Comparison of ENCODE assay signal across 8 cellular contexts in genomic region chr12:57430117-57430930, GRCh38. TPM values are rescaled to one million over a fixed set of nuclear protein-coding genes. Genes with fewer than 3 reads are reported as not detected.
DNase-seq lines count a peak whose midpoint lies in the region; ATAC-seq and TF ChIP-seq lines count a peak whose summit lies in the region.

No MANE protein-coding gene starts in this region.

- no peak for TF ChIP-seq CTCF in HCT116 (IDR thresholded peaks at IDR 0.05 in 2 of 3, conservative IDR thresholded peaks at IDR 0.05 in 1 of 3; ENCODE audit: borderline replicate concordance in 1 of 3, insufficient read depth in 1 of 3, low read depth in 2 of 3, low read length in 2 of 3)
- TF ChIP-seq CTCF in neural cell (IDR thresholded peaks at IDR 0.05; ENCODE audit: poor library complexity, severe bottlenecking), result no peak

- BruUV-seq in HCT116 (replicated peaks; lab: Mats Ljungman, UMichigan), result no TSS peak

- no peaks in the 10 kb centered on the region for H3F3A ChIP-seq in neural cell (ENCODE audit: insufficient read depth, low read length, poor library complexity, severe bottlenecking)

- no peaks in the 10 kb centered on the region for H3K27me3 ChIP-seq in HCT116 (ENCODE audit: insufficient read depth, low read length)
- H3K27me3 ChIP-seq in MG63, result no peaks in the 10 kb centered on the region
- no peaks in the 10 kb centered on the region for H3K27me3 ChIP-seq in neural cell (ENCODE audit: insufficient read depth, low read depth, low read length)

- H3K79me2 ChIP-seq in HCT116 (ENCODE audit: insufficient read depth, low read length) (peaks cover 18% of the 10 kb centered on the region), neural cell (replicated peaks; ENCODE audit: insufficient read depth, low read length) (peaks cover 18% of the 10 kb centered on the region)

- no peaks in the 10 kb centered on the region for H3K9me3 ChIP-seq in HCT116 (ENCODE audit: control insufficient read depth in 1 of 2, insufficient read depth in 1 of 2, low read depth in 1 of 2, low read length in 2 of 2)
- H3K9me3 ChIP-seq in MG63, result no peaks in the 10 kb centered on the region
- H3K9me3 ChIP-seq in neural cell (ENCODE audit: low read length), result no peaks in the 10 kb centered on the region

- peak; percentile 74 for ATAC-seq in HCT116

- H3K9me2 ChIP-seq in HCT116 (ENCODE audit: insufficient read depth) (no peaks in the 10 kb centered on the region), neural cell (ENCODE audit: insufficient read depth, low read length) (no peaks in the 10 kb centered on the region)

- DNase-seq in activated CD8-positive, alpha-beta memory T cell treated with anti-CD3 and anti-CD28 coated beads for 24 hours, result peak; percentile 83
- no peak for DNase-seq in activated CD8-positive, alpha-beta memory T cell treated with anti-CD3 and anti-CD28 coated beads, Interleukin-2, amount 50 U/mL, for 4 hours
- DNase-seq in HCT116 (ENCODE audit: low read depth, low spot score) (no peak), MG63 (peak; percentile 75), fibroblast of gingiva (ENCODE audit: low read depth) (peak; percentile 14), glomerular visceral epithelial cell (ENCODE audit: extremely low spot score) (no peak)
- peak; percentile 27 to 37 for DNase-seq in activated CD4-positive, alpha-beta T cell treated with anti-CD3 and anti-CD28 coated beads, Interleukin-2, amount 50 U/mL, for 4 hours

- RAD21 ChIA-PET in HCT116 (lab: Charles Lee; ENCODE audit: low non-redundant PET in 1 of 2, low total read pairs in 2 of 2, uncharacterized antibody in 2 of 2, unreplicated experiment in 2 of 2), result no interaction called here

- peak overlapping the region; percentile 75 for H3K27ac ChIP-seq in HCT116 (ENCODE audit: low read depth, low read length)
- H3K27ac ChIP-seq in neural cell (ENCODE audit: low read length), result peak overlapping the region; percentile 72

- H3K36me3 ChIP-seq in HCT116 (ENCODE audit: control insufficient read depth in 1 of 2, insufficient read depth in 2 of 2, low read length in 2 of 2) (no peaks in the 10 kb centered on the region), MG63 (peaks cover 2% of the 10 kb centered on the region; the same call in 1 of the 2 replicates), neural cell (ENCODE audit: insufficient read depth, low read length) (no peaks in the 10 kb centered on the region)

- TF ChIP-seq EP300 in neural cell (conservative IDR thresholded peaks at IDR 0.05; ENCODE audit: poor library complexity, severe bottlenecking), result no peak

- peak overlapping the region; percentile 72 to 85 for H3K4me3 ChIP-seq in HCT116 (replicated peaks in 1 of 2; ENCODE audit: low read depth in 1 of 2, low read length in 2 of 2)
- H3K4me3 ChIP-seq in MG63, result peak overlapping the region; percentile 64
- H3K4me3 ChIP-seq in neural cell (ENCODE audit: low read length), result peak overlapping the region; percentile 68

- POLR2A ChIA-PET in HCT116 (lab: Charles Lee), result interaction anchor here (0.8 kb wide), 1 partner anchor 23 kb away, joined by 3 read pairs; no protein-coding TSS in a partner anchor

- peaks cover 4 to 19% of the 10 kb centered on the region in 2 experiments; a peak in 3 of 4 replicates for H3K4me1 ChIP-seq in HCT116 (ENCODE audit: control insufficient read depth in 1 of 2, insufficient read depth in 2 of 2, low read length in 2 of 2)

- no peak for TF ChIP-seq POLR2A in HCT116 (IDR thresholded peaks at IDR 0.05; ENCODE audit: borderline replicate concordance, extremely low read depth, insufficient read depth, insufficient read length)

- H2AFZ ChIP-seq in HCT116 (ENCODE audit: low read depth, low read length, poor library complexity, severe bottlenecking), result no peak overlapping the region
- H2AFZ ChIP-seq in neural cell (ENCODE audit: low read depth, low read length), result peak overlapping the region; percentile 56

- intact Hi-C loops in HCT116 (cut with micrococcal nuclease), result no loop called here

- CTCF ChIA-PET in HCT116 (lab: Charles Lee), result no interaction called here

- H3K9ac ChIP-seq in HCT116 (ENCODE audit: low read length) (peak overlapping the region; percentile 88), neural cell (ENCODE audit: low read length) (peak overlapping the region; percentile 77)

- H4K20me1 ChIP-seq in HCT116 (ENCODE audit: insufficient read depth), result no peaks in the 10 kb centered on the region
- no peaks in the 10 kb centered on the region for H4K20me1 ChIP-seq in neural cell (ENCODE audit: insufficient read depth)

- peak overlapping the region; percentile 89 for H3K4me2 ChIP-seq in HCT116 (ENCODE audit: low read length)
- peak overlapping the region; percentile 79 for H3K4me2 ChIP-seq in neural cell (ENCODE audit: low read length)

- TF ChIP-seq RAD21 in HCT116 (IDR thresholded peaks at IDR 0.05; ENCODE audit: low read depth) (no peak), neural cell (conservative IDR thresholded peaks at IDR 0.05) (no peak)

TF ChIP-seq in HCT116, 20 proteins besides CTCF, POLR2A, EP300 and RAD21:
- TF ChIP-seq JUND (IDR thresholded peaks at IDR 0.05) (no peak), ZBTB33 (IDR thresholded peaks at IDR 0.05; ENCODE audit: extremely low read depth, insufficient replicate concordance, low read length) (no peak), ZFX (IDR thresholded peaks at IDR 0.05) (peak; percentile 91)
TF ChIP-seq in HCT116: peak in this region for 1.

TF ChIP-seq in neural cell, 6 proteins besides CTCF, POLR2A, EP300 and RAD21:
- TF ChIP-seq EZH2 (IDR thresholded peaks at IDR 0.05; ENCODE audit: borderline replicate concordance, insufficient read depth, low read length, poor library complexity, severe bottlenecking) (no peak), REST (IDR thresholded peaks at IDR 0.05; ENCODE audit: borderline replicate concordance) (no peak), SMC3 (conservative IDR thresholded peaks at IDR 0.05; ENCODE audit: poor library complexity) (no peak), MXI1 (conservative IDR thresholded peaks at IDR 0.05; ENCODE audit: poor library complexity, severe bottlenecking) (no peak), POLR2AphosphoS5 (IDR thresholded peaks at IDR 0.05) (no peak), TAF1 (IDR thresholded peaks at IDR 0.05; ENCODE audit: low read depth) (no peak)

RNA-seq across cellular contexts. Expression of gene R3HDM2, which starts 0.5 kb away (rescaled TPM):
- total RNA-seq in HCT116 (2021; ENCODE audit: unreplicated experiment), result 45.4 TPM
- polyA plus RNA-seq in HCT116 (2012), result 38.6 and 41.8 TPM in 2 replicates
- 8.2 and 8.7 TPM in 2 replicates for total RNA-seq in MG63 (2014; rRNA removed; shearing (Covaris generic); ENCODE audit: low replicate concordance)
- polyA plus RNA-seq in neural cell, result 11.1 and 13.7 TPM in 2 replicates
- polyA minus RNA-seq in neural cell, result 23.4 and 38.7 TPM in 2 replicates

RNA-seq across cellular contexts. Expression of gene INHBC, which starts 4.3 kb away (rescaled TPM):
- total RNA-seq in HCT116 (2021; ENCODE audit: unreplicated experiment), result 0.20 TPM
- polyA plus RNA-seq in HCT116 (2012), result 0.36 and 0.44 TPM in 2 replicates
- not detected in 2 replicates for total RNA-seq in MG63 (2014; rRNA removed; shearing (Covaris generic); ENCODE audit: low replicate concordance)
- polyA plus RNA-seq in neural cell, result not detected in 2 replicates
- not detected in 2 replicates for polyA minus RNA-seq in neural cell

RNA-seq across cellular contexts. Expression of gene INHBE, which starts 24.8 kb away (rescaled TPM):
- total RNA-seq in HCT116 (2021; ENCODE audit: unreplicated experiment), result 0.89 TPM
- 1.9 and 2.5 TPM in 2 replicates for polyA plus RNA-seq in HCT116 (2012)
- total RNA-seq in MG63 (2014; rRNA removed; shearing (Covaris generic); ENCODE audit: low replicate concordance), result 3.5 and 7.4 TPM in 2 replicates
- 0.30 and 2.3 TPM in 2 replicates for polyA plus RNA-seq in neural cell
- polyA minus RNA-seq in neural cell, result not detected in 2 replicates

RNA-seq across cellular contexts. Expression of gene GLI1, which starts 29.3 kb away (rescaled TPM):
- total RNA-seq in HCT116 (2021; ENCODE audit: unreplicated experiment), result 6.4 TPM
- polyA plus RNA-seq in HCT116 (2012), result 1.6 and 2.5 TPM in 2 replicates
- 0.03 TPM in 1 of 2 replicates, not detected in the other for total RNA-seq in MG63 (2014; rRNA removed; shearing (Covaris generic); ENCODE audit: low replicate concordance)
- polyA plus RNA-seq in neural cell, result 4.2 TPM in 1 of 2 replicates, not detected in the other
- polyA minus RNA-seq in neural cell, result 0.24 and 0.58 TPM in 2 replicates

RNA-seq across cellular contexts. Expression of gene ARHGAP9, which starts 49.3 kb away (rescaled TPM):
- total RNA-seq in HCT116 (2021; ENCODE audit: unreplicated experiment), result 0.84 TPM
- polyA plus RNA-seq in HCT116 (2012), result 0.46 and 0.62 TPM in 2 replicates
- not detected in 2 replicates for total RNA-seq in MG63 (2014; rRNA removed; shearing (Covaris generic); ENCODE audit: low replicate concordance)
- polyA plus RNA-seq in neural cell, result not detected in 2 replicates
- polyA minus RNA-seq in neural cell, result not detected in 2 replicates

Comparison
In these comparisons a context has a peak if more than half of its experiments do, and no peak if none do; other contexts are left out.
1. DNase-seq: peak in activated CD8-positive, alpha-beta memory T cell treated with anti-CD3 and anti-CD28 coated beads for 24 hours (single experiment), MG63 (single experiment), activated CD4-positive, alpha-beta T cell treated with anti-CD3 and anti-CD28 coated beads, Interleukin-2, amount 50 U/mL, for 4 hours (2 of 2) and fibroblast of gingiva (single experiment); none in activated CD8-positive, alpha-beta memory T cell treated with anti-CD3 and anti-CD28 coated beads, Interleukin-2, amount 50 U/mL, for 4 hours (single experiment), HCT116 (single experiment) and glomerular visceral epithelial cell (single experiment).
2. Peak in every context shown above with its lines, with median percentiles within 50 percentile points of each other: H3K4me3 ChIP-seq.